In the genomic region with DNA sequence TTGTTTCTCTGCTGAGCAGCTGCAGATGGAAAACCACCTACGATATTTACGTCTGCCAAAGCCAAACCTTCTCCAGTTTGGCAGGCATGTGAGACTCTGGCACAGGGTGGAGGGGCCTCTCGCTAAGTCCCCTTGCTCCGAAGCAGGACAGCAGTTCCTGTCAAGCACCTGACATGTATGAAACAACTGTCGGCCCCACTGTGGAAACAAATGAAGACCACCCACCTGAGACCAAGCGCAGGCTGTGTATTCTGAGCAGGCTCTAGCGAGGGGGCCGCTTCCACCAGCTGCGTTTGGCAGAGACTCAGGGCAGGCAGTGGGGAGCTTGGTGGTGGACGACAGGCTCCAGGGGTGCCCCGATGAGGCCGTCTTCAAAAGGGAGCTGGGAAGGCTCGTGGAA, we compare ENCODE assay signal across 20 cellular contexts.
DNase-seq lines count a peak whose midpoint lies in the region; FAIRE-seq and TF ChIP-seq lines count a peak whose summit lies in the region.
"Had no signal": no experiment of that assay in that cellular context is flagged by ENCODE, and none has a peak within 500 bp of the region (broad histone marks: within the 10 kb centered on the region; RNA-seq: fewer than 3 reads in every experiment).

No MANE protein-coding gene starts in this region.

- H3K4me1 ChIP-seq in hepatocyte (ENCODE audit: insufficient read depth) (peaks cover 4% of the 10 kb centered on the region), neutrophil (ENCODE audit: control insufficient read depth in 1 of 2, insufficient read depth in 1 of 2, low read depth in 1 of 2, low read length in 1 of 2) (peaks cover 12 to 26% of the 10 kb centered on the region in 2 experiments)
- H3K4me1 ChIP-seq: Caco-2 had no signal

- H3K9me3 Mint-ChIP-seq in immature natural killer cell, result peaks cover 0 to 1% (median 0%) of the 10 kb centered on the region in 6 donors
- H3K9me3 Mint-ChIP-seq: CD4-positive, alpha-beta T cell had no signal

- TF ChIP-seq CTCF in bronchial epithelial cell (IDR thresholded peaks at IDR 0.05; ENCODE audit: insufficient read depth, low read length, severe bottlenecking) (no peak), hepatocyte (IDR thresholded peaks at IDR 0.05; ENCODE audit: poor library complexity) (no peak), neutrophil (IDR thresholded peaks at IDR 0.05) (no peak)

- H3K9me2 ChIP-seq in hepatocyte (replicated peaks; ENCODE audit: insufficient read depth), result no peaks in the 10 kb centered on the region

- H3K36me3 Mint-ChIP-seq in immature natural killer cell, result no peaks in the 10 kb centered on the region
- H3K36me3 Mint-ChIP-seq: IgD-negative memory B cell had no signal

- H3K27me3 Mint-ChIP-seq in immature natural killer cell (ENCODE audit: low read depth in 3 of 3), result peaks cover 5 to 7% (median 6%) of the 10 kb centered on the region in 3 donors

- DNase-seq in H7, result peak; percentile 12
- DNase-seq in bronchial epithelial cell (ENCODE audit: low read depth), result no peak
- DNase-seq in hepatocyte (ENCODE audit: low spot score), result peak; percentile 3
- no peak for DNase-seq in activated CD8-positive, alpha-beta memory T cell treated with anti-CD3 and anti-CD28 coated beads for 24 hours
- DNase-seq in NCI-H82 (lab: John Stamatoyannopoulos, UW), result no peak
- DNase-seq in immature natural killer cell, result no peak
- DNase-seq: ACHN; Caco-2; CD4-positive, alpha-beta T cell; GM23248 had no signal

- no peak overlapping the region for H2AFZ ChIP-seq in hepatocyte
- H2AFZ ChIP-seq: GM23248 had no signal

- no peaks in the 10 kb centered on the region for H3K79me2 ChIP-seq in hepatocyte

- H4K20me1 ChIP-seq in hepatocyte (ENCODE audit: insufficient read depth, poor library complexity, severe bottlenecking), result no peaks in the 10 kb centered on the region

- no peak overlapping the region for H3K27ac Mint-ChIP-seq in immature natural killer cell
- H3K27ac Mint-ChIP-seq: CD4-positive, alpha-beta T cell had no signal

- H3K9me3 ChIP-seq in hepatocyte (ENCODE audit: low read depth) (no peaks in the 10 kb centered on the region), neutrophil (no peaks in the 10 kb centered on the region)
- H3K9me3 ChIP-seq: Caco-2 had no signal

- no peaks in the 10 kb centered on the region for H3K27me3 ChIP-seq in H7 (ENCODE audit: control insufficient read depth, insufficient read depth, low read length)
- peaks cover 1% of the 10 kb centered on the region for H3K27me3 ChIP-seq in bronchial epithelial cell (ENCODE audit: control insufficient read depth, insufficient read depth, low read length)
- no peaks in the 10 kb centered on the region for H3K27me3 ChIP-seq in hepatocyte
- H3K27me3 ChIP-seq in neutrophil, result peaks cover 13% of the 10 kb centered on the region

- no peaks in the 10 kb centered on the region for H3K4me1 Mint-ChIP-seq in immature natural killer cell
- H3K4me1 Mint-ChIP-seq: IgD-negative memory B cell had no signal

- no peak overlapping the region for H3K27ac ChIP-seq in hepatocyte
- H3K27ac ChIP-seq in neutrophil, result peak overlapping the region; percentile 84
- H3K27ac ChIP-seq: C4-2B, GM23248 had no signal

- H3K36me3 ChIP-seq in H7 (replicated peaks; ENCODE audit: control insufficient read depth, insufficient read depth, low read length) (no peaks in the 10 kb centered on the region), bronchial epithelial cell (ENCODE audit: control insufficient read depth, insufficient read depth, low read length) (no peaks in the 10 kb centered on the region), hepatocyte (replicated peaks; ENCODE audit: insufficient read depth, low read depth) (no peaks in the 10 kb centered on the region), neutrophil (no peaks in the 10 kb centered on the region)

- H3K4me3 Mint-ChIP-seq in immature natural killer cell, result no peak overlapping the region
- H3K4me3 Mint-ChIP-seq: CD4-positive, alpha-beta T cell; IgD-negative memory B cell had no signal

- no peak overlapping the region for H3K4me2 ChIP-seq in hepatocyte

- no peak overlapping the region for H3K4me3 ChIP-seq in H7 (ENCODE audit: insufficient read depth, low read depth, low read length)
- no peak overlapping the region for H3K4me3 ChIP-seq in bronchial epithelial cell (ENCODE audit: low read depth, low read length)
- no peak overlapping the region for H3K4me3 ChIP-seq in hepatocyte
- H3K4me3 ChIP-seq in neutrophil (ENCODE audit: low read depth in 1 of 2, low read length in 1 of 2), result no peak overlapping the region
- H3K4me3 ChIP-seq: GM23248 had no signal

- FAIRE-seq in bronchial epithelial cell (lab: Jason Lieb, UNC), result peak; percentile 79
- FAIRE-seq: A204.1, D721Med, G401.6, GM12891, GM19239, H54, HepG2 had no signal

- 88% methylated on average over 13 of the region's 13 CpGs for WGBS in hepatocyte (ENCODE audit: low lambda C conversion rate, missing lambda C conversion rate)

Comparison
In these comparisons a context has a peak if more than half of its experiments do, and no peak if none do; other contexts are left out.
1. DNase-seq: peak in H7 (single experiment) and hepatocyte (single experiment); none in bronchial epithelial cell (single experiment), activated CD8-positive, alpha-beta memory T cell treated with anti-CD3 and anti-CD28 coated beads for 24 hours (single experiment), NCI-H82 (single experiment) and immature natural killer cell (0 of 3).